8 cellular contexts compared by ENCODE assay signal in genomic region chr1:219173434-219173757, GRCh38. TPM values are rescaled to one million over a fixed set of nuclear protein-coding genes. Genes with fewer than 3 reads are reported as not detected.
DNase-seq lines count a peak whose midpoint lies in the region; ATAC-seq, FAIRE-seq and TF ChIP-seq lines count a peak whose summit lies in the region.

No MANE protein-coding gene starts in this region.

- H3K4me1 ChIP-seq in mononuclear cell (ENCODE audit: insufficient read depth, low read length): peaks cover 14% of the 10 kb centered on the region

- H3K4me3 ChIP-seq in mononuclear cell (ENCODE audit: low read length): peak overlapping the region; percentile 73

- no peaks in the 10 kb centered on the region for H3K9me3 ChIP-seq in mononuclear cell (ENCODE audit: low read depth, low read length)

- peaks cover 53% of the 10 kb centered on the region for H3K4me1 Mint-ChIP-seq in activated naive CD8-positive, alpha-beta T cell treated with anti-CD3 and anti-CD28 coated beads, Interleukin-2, amount 50 U/mL, for 24 hours

- H3K27me3 Mint-ChIP-seq in activated naive CD8-positive, alpha-beta T cell treated with anti-CD3 and anti-CD28 coated beads, Interleukin-2, amount 50 U/mL, for 24 hours: no peaks in the 10 kb centered on the region

- TF ChIP-seq CTCF in omental fat pad (IDR thresholded peaks at IDR 0.05): no peak

- peaks cover 6% of the 10 kb centered on the region for H3K36me3 Mint-ChIP-seq in activated naive CD8-positive, alpha-beta T cell treated with anti-CD3 and anti-CD28 coated beads, Interleukin-2, amount 50 U/mL, for 24 hours (ENCODE audit: low read depth)

- ATAC-seq in GM18519 (IDR thresholded peaks at IDR 0.05; ENCODE audit: low FRiP score, unreplicated experiment): peak; percentile 53
- peak; percentile 2 for ATAC-seq in HG03066 (IDR thresholded peaks at IDR 0.05; ENCODE audit: low read depth, unreplicated experiment)
- ATAC-seq in activated naive CD8-positive, alpha-beta T cell treated with anti-CD3 and anti-CD28 coated beads, Interleukin-2, amount 50 U/mL, for 24 hours: no peak
- ATAC-seq in omental fat pad (ENCODE audit: low FRiP score): no peak

- H3K27me3 ChIP-seq in mononuclear cell (ENCODE audit: insufficient read depth, low read length): no peaks in the 10 kb centered on the region

- peak overlapping the region; percentile 97 for H3K27ac Mint-ChIP-seq in activated naive CD8-positive, alpha-beta T cell treated with anti-CD3 and anti-CD28 coated beads, Interleukin-2, amount 50 U/mL, for 24 hours

- FAIRE-seq in urothelium cell line (lab: Jason Lieb, UNC): no peak

- DNase-seq in activated naive CD8-positive, alpha-beta T cell treated with anti-CD3 and anti-CD28 coated beads, Interleukin-2, amount 50 U/mL, for 24 hours: no peak
- DNase-seq in SW480 (ENCODE audit: low spot score) (no peak), mesenteric fat pad (ENCODE audit: low spot score) (no peak), urothelium cell line (ENCODE audit: low spot score) (no peak), omental fat pad (ENCODE audit: low spot score) (no peak)

- H3K4me3 Mint-ChIP-seq in activated naive CD8-positive, alpha-beta T cell treated with anti-CD3 and anti-CD28 coated beads, Interleukin-2, amount 50 U/mL, for 24 hours: peak overlapping the region; percentile 98

- H3K9me3 Mint-ChIP-seq in activated naive CD8-positive, alpha-beta T cell treated with anti-CD3 and anti-CD28 coated beads, Interleukin-2, amount 50 U/mL, for 24 hours: peaks cover 4% of the 10 kb centered on the region

RNA-seq across cellular contexts. Expression of gene LYPLAL1, which starts 0.3 kb away (rescaled TPM):
- total RNA-seq in mononuclear cell (17.8 TPM), mesenteric fat pad (28.1 TPM), omental fat pad (10 to 100 TPM in 3 of 4 donors, 1 to 10 TPM in 1; 7.2 to 26.6 (median 20.6) TPM)

Comparison
In these comparisons a context has a peak if more than half of its experiments do, and no peak if none do; other contexts are left out.
1. ATAC-seq: peak in GM18519 (single experiment) and HG03066 (single experiment); none in activated naive CD8-positive, alpha-beta T cell treated with anti-CD3 and anti-CD28 coated beads, Interleukin-2, amount 50 U/mL, for 24 hours (single experiment) and omental fat pad (single experiment).